In the genomic region with DNA sequence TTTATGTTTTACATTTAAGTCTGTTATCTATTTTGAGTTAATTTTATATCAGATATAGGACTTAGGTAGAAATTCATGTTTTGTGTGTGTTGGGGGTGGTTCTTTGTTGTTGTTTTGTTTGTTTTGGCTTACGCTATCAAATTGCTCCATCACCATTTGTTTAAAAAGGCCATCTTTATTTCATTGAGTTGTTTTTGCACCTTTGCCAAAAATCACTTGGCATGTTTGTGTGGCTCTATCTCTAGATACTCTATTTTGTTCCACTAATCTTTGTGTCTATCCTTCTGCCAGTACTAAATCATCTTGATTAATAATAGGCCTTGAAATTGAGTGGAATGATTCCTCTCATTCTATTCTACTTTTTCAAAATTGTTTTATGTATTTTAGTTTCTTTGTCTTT, we compare ENCODE assay signal across 2 cellular contexts.
TF ChIP-seq lines count a peak whose summit lies in the region.

No MANE protein-coding gene starts in this region.

TF ChIP-seq in liver, 16 proteins besides CTCF, POLR2A, EP300 and RAD21:
- TF ChIP-seq HNF4A (conservative IDR thresholded peaks at IDR 0.05) (peak; percentile 30 to 43), SP1 (IDR thresholded peaks at IDR 0.05) (no peak), GABPA (IDR thresholded peaks at IDR 0.05 in 1 of 2, conservative IDR thresholded peaks at IDR 0.05 in 1 of 2) (no peak), YY1 (IDR thresholded peaks at IDR 0.05) (peak; percentile 87), JUND (IDR thresholded peaks at IDR 0.05) (peak in 1 of 2 donors; percentile 26), RXRA (IDR thresholded peaks at IDR 0.05) (peak in 1 of 2 donors; percentile 44)
- TF ChIP-seq, protein P1, sequence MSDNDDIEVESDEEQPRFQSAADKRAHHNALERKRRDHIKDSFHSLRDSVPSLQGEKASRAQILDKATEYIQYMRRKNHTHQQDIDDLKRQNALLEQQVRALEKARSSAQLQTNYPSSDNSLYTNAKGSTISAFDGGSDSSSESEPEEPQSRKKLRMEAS (IDR thresholded peaks at IDR 0.05), result peak; percentile 16
- TF ChIP-seq, protein P2, sequence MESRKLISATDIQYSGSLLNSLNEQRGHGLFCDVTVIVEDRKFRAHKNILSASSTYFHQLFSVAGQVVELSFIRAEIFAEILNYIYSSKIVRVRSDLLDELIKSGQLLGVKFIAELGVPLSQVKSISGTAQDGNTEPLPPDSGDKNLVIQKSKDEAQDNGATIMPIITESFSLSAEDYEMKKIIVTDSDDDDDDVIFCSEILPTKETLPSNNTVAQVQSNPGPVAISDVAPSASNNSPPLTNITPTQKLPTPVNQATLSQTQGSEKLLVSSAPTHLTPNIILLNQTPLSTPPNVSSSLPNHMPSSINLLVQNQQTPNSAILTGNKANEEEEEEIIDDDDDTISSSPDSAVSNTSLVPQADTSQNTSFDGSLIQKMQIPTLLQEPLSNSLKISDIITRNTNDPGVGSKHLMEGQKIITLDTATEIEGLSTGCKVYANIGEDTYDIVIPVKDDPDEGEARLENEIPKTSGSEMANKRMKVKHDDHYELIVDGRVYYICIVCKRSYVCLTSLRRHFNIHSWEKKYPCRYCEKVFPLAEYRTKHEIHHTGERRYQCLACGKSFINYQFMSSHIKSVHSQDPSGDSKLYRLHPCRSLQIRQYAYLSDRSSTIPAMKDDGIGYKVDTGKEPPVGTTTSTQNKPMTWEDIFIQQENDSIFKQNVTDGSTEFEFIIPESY (IDR thresholded peaks at IDR 0.05), result peak; percentile 49

TF ChIP-seq in HepG2, 621 proteins besides CTCF, POLR2A, EP300 and RAD21:
- TF ChIP-seq KLF16 (CRISPR knock-in tag; IDR thresholded peaks at IDR 0.05) (no peak), ZNF713 (CRISPR knock-in tag; IDR thresholded peaks at IDR 0.05) (no peak)
- TF ChIP-seq, protein P3, sequence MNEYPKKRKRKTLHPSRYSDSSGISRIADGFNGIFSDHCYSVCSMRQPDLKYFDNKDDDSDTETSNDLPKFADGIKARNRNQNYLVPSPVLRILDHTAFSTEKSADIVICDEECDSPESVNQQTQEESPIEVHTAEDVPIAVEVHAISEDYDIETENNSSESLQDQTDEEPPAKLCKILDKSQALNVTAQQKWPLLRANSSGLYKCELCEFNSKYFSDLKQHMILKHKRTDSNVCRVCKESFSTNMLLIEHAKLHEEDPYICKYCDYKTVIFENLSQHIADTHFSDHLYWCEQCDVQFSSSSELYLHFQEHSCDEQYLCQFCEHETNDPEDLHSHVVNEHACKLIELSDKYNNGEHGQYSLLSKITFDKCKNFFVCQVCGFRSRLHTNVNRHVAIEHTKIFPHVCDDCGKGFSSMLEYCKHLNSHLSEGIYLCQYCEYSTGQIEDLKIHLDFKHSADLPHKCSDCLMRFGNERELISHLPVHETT (CRISPR knock-in tag; conservative IDR thresholded peaks at IDR 0.05), result no peak
